14 cellular contexts compared by ENCODE assay signal in genomic region chr17:40530531-40530987, GRCh38. TPM values are rescaled to one million over a fixed set of nuclear protein-coding genes. Genes with fewer than 3 reads are reported as not detected.
DNase-seq lines count a peak whose midpoint lies in the region; ATAC-seq, FAIRE-seq and TF ChIP-seq lines count a peak whose summit lies in the region.
"Had no signal": no experiment of that assay in that cellular context is flagged by ENCODE, and none has a peak within 500 bp of the region (broad histone marks: within the 10 kb centered on the region; RNA-seq: fewer than 3 reads in every experiment).

No MANE protein-coding gene starts in this region.

- intact Hi-C loops in IMR-90 (cut with micrococcal nuclease), result loop anchor here (5.0 kb wide), 1 partner anchor 228 kb away; no protein-coding TSS in a partner anchor

- no TSS peak for BruUV-seq in IMR-90 (replicated peaks; lab: Mats Ljungman, UMichigan)

- TF ChIP-seq RAD21 in IMR-90 (IDR thresholded peaks at IDR 0.05; ENCODE audit: low read length), result no peak

- no peak for TF ChIP-seq POLR2A in IMR-90 (IDR thresholded peaks at IDR 0.05; ENCODE audit: low read depth, low read length)

- peaks cover 27 to 52% (median 45%) of the 10 kb centered on the region in 10 experiments for H3K4me1 ChIP-seq in BLaER1 treated with 17β-estradiol and CSF1 and Interleukin-3, amounts not matched to agents 10 nM and 100 nM
- H3K4me1 ChIP-seq in IMR-90 (ENCODE audit: control insufficient read depth, insufficient read depth, low read length) (peaks cover 31% of the 10 kb centered on the region), osteoblast (ENCODE audit: insufficient read depth, low read length) (peaks cover 40% of the 10 kb centered on the region)

- no peak for FAIRE-seq in HTR-8/SVneo (lab: Jason Lieb, UNC)
- FAIRE-seq: endothelial cell of umbilical vein had no signal

- H2AK5ac ChIP-seq in IMR-90 (ENCODE audit: low read depth, low read length), result peak overlapping the region; percentile 92

- H2BK20ac ChIP-seq in IMR-90 (ENCODE audit: low read depth, low read length), result peak overlapping the region; percentile 69

- H3K56ac ChIP-seq in IMR-90 (ENCODE audit: extremely low read depth, insufficient read depth, low read length), result no peak overlapping the region

- peaks cover 13% of the 10 kb centered on the region for H3K9me1 ChIP-seq in IMR-90 (ENCODE audit: insufficient read depth, low read length)

- peaks cover 0 to 13% (median 4%) of the 10 kb centered on the region in 11 experiments; a peak in 12 of 22 replicates for H3K36me3 ChIP-seq in BLaER1 treated with 17β-estradiol and CSF1 and Interleukin-3, amounts not matched to agents 10 nM and 100 nM
- H3K36me3 ChIP-seq in IMR-90 (ENCODE audit: control insufficient read depth, insufficient read depth, low read length) (no peaks in the 10 kb centered on the region), osteoblast (ENCODE audit: insufficient read depth, low read length) (no peaks in the 10 kb centered on the region)
- H3K36me3 ChIP-seq: lower lobe of right lung, MG63, ovary had no signal

- peak overlapping the region; percentile 49 for H4K5ac ChIP-seq in IMR-90 (ENCODE audit: low read depth, low read length)

- in situ Hi-C loops in IMR-90 (cut with MboI; ENCODE audit: low sequenced_read_pairs), result loop anchor here (5.0 kb wide), 2 partner anchors 88 to 168 kb away; partner anchors contain the start of genes GJD3 and IGFBP4

- 0 out of 4 replicates have a peak, but pooled peaks cover 0 to 12% of the 10 kb centered on the region in 2 experiments for H3K79me1 ChIP-seq in IMR-90 (ENCODE audit: low read depth in 1 of 2, low read length in 2 of 2)

- H3K14ac ChIP-seq in IMR-90 (replicated peaks; ENCODE audit: low read depth, low read length), result peak overlapping the region; percentile 3; the same call in 1 of the 2 replicates

- TF ChIP-seq CTCF in IMR-90 (conservative IDR thresholded peaks at IDR 0.05; ENCODE audit: low read depth, low read length), result no peak
- no peak for TF ChIP-seq CTCF in osteoblast (IDR thresholded peaks at IDR 0.05; ENCODE audit: extremely low read depth, low read depth, low read length)

- ATAC-seq in IMR-90 (ENCODE audit: low read depth) (no peak), HG03196 (IDR thresholded peaks at IDR 0.05; ENCODE audit: unreplicated experiment) (no peak)
- ATAC-seq in activated naive CD8-positive, alpha-beta T cell treated with anti-CD3 and anti-CD28 coated beads, Interleukin-2, amount 10 ng/mL, durations not matched to agents 7 days and 5 days (ENCODE audit: low read depth), result no peak
- ATAC-seq: lower lobe of right lung had no signal

- H3K27ac Mint-ChIP-seq in activated naive CD8-positive, alpha-beta T cell treated with anti-CD3 and anti-CD28 coated beads, Interleukin-2, amount 10 ng/mL, durations not matched to agents 7 days and 5 days, result peak overlapping the region; percentile 76

- POLR2A ChIA-PET in IMR-90 (lab: Charles Lee; ENCODE audit: unreplicated experiment), result no interaction called here
- POLR2A ChIA-PET in activated naive CD8-positive, alpha-beta T cell treated with anti-CD3 and anti-CD28 coated beads, Interleukin-2, amount 10 ng/mL, durations not matched to agents 7 days and 5 days (lab: Charles Lee), result interaction anchor here (1.1 to 28.0 kb wide), 4 partner anchors 13 to 168 kb away, joined by 3 to 579 read pairs (median 32); partner anchors contain the start of genes CCR7 and TOP2A

- peak overlapping the region in 2 of 11 experiments; percentile 27 to 40; a peak in 4 of 22 replicates for H3K27ac ChIP-seq in BLaER1 treated with 17β-estradiol and CSF1 and Interleukin-3, amounts not matched to agents 10 nM and 100 nM
- H3K27ac ChIP-seq in IMR-90 (ENCODE audit: insufficient read depth, low read length), result no peak overlapping the region
- peak overlapping the region; percentile 8 for H3K27ac ChIP-seq in osteoblast (ENCODE audit: low read depth, low read length)
- H3K27ac ChIP-seq: lower lobe of right lung, ovary had no signal

- H3K27me3 Mint-ChIP-seq in activated naive CD8-positive, alpha-beta T cell treated with anti-CD3 and anti-CD28 coated beads, Interleukin-2, amount 10 ng/mL, durations not matched to agents 7 days and 5 days, result no peaks in the 10 kb centered on the region

- no peaks in the 10 kb centered on the region for H3K27me3 ChIP-seq in BLaER1 treated with 17β-estradiol and CSF1 and Interleukin-3, amounts not matched to agents 10 nM and 100 nM
- no peaks in the 10 kb centered on the region for H3K27me3 ChIP-seq in IMR-90 (ENCODE audit: control insufficient read depth, insufficient read depth, low read length)
- H3K27me3 ChIP-seq in osteoblast (ENCODE audit: insufficient read depth, low read length), result no peaks in the 10 kb centered on the region
- H3K27me3 ChIP-seq: MG63, ovary had no signal

- peak overlapping the region; percentile 34 for H2BK5ac ChIP-seq in IMR-90 (ENCODE audit: low read depth, low read length, poor library complexity, severe bottlenecking)

- peak overlapping the region; percentile 65; the same call in 1 of the 2 replicates for H3K4ac ChIP-seq in IMR-90 (ENCODE audit: low read depth, low read length)

- no peak overlapping the region for H2AK9ac ChIP-seq in IMR-90 (replicated peaks; ENCODE audit: low read depth, low read length, poor library complexity)

- no peaks in the 10 kb centered on the region for H3K9me3 Mint-ChIP-seq in activated naive CD8-positive, alpha-beta T cell treated with anti-CD3 and anti-CD28 coated beads, Interleukin-2, amount 10 ng/mL, durations not matched to agents 7 days and 5 days

- peaks cover 19% of the 10 kb centered on the region for H3K36me3 Mint-ChIP-seq in activated naive CD8-positive, alpha-beta T cell treated with anti-CD3 and anti-CD28 coated beads, Interleukin-2, amount 10 ng/mL, durations not matched to agents 7 days and 5 days

- peak overlapping the region; percentile 41 for H2BK120ac ChIP-seq in IMR-90 (ENCODE audit: low read depth, low read length)

- no peak overlapping the region for H3K23ac ChIP-seq in IMR-90 (ENCODE audit: low read depth, low read length)

- H3K9me3 ChIP-seq in BLaER1 treated with 17β-estradiol and CSF1 and Interleukin-3, amounts not matched to agents 10 nM and 100 nM (replicated peaks in 1 of 11), result peaks cover 1 to 6% (median 4%) of the 10 kb centered on the region in 11 experiments; a peak in 18 of 22 replicates
- H3K9me3 ChIP-seq in IMR-90 (ENCODE audit: control insufficient read depth, insufficient read depth, low read length) (no peaks in the 10 kb centered on the region), osteoblast (ENCODE audit: low read depth, low read length) (no peaks in the 10 kb centered on the region)
- H3K9me3 ChIP-seq: lower lobe of right lung, ovary had no signal

- no peaks in the 10 kb centered on the region for H3K79me2 ChIP-seq in osteoblast (ENCODE audit: insufficient read depth, low read length)

- CTCF ChIA-PET in IMR-90 (lab: Yijun Ruan, JAX), result interaction anchor here (4.8 kb wide), 1 partner anchor 29 kb away, joined by 43 read pairs; no protein-coding TSS in a partner anchor

- WGBS in IMR-90 (ENCODE audit: extremely low coverage in 2 of 2, insufficient read length in 1 of 2), 2 experiments, result 83% methylated on average over 1 of the region's 5 CpGs; no CpG with 5 or more reads in 1 of the 2 experiments

- H3K4me3 Mint-ChIP-seq in activated naive CD8-positive, alpha-beta T cell treated with anti-CD3 and anti-CD28 coated beads, Interleukin-2, amount 10 ng/mL, durations not matched to agents 7 days and 5 days, result peak overlapping the region; percentile 37

- H2BK15ac ChIP-seq in IMR-90 (ENCODE audit: low read depth, low read length), result peak overlapping the region; percentile 72; the same call in 2 of the 3 replicates

- no peak overlapping the region; a peak in 1 of 4 replicates for H4K8ac ChIP-seq in IMR-90 (ENCODE audit: low read depth in 2 of 2, low read length in 2 of 2)

- dilution Hi-C loops in IMR-90 (cut with HindIII; ENCODE audit: low sequenced_read_pairs, unreplicated experiment), result no loop called here

- no peaks in the 10 kb centered on the region for H4K20me1 ChIP-seq in BLaER1 treated with 17β-estradiol and CSF1 and Interleukin-3, amounts not matched to agents 10 nM and 100 nM
- H4K20me1 ChIP-seq in IMR-90 (ENCODE audit: insufficient read depth, low read length), result no peaks in the 10 kb centered on the region
- no peaks in the 10 kb centered on the region for H4K20me1 ChIP-seq in osteoblast (ENCODE audit: insufficient read depth, low read length)

- peaks cover 51% of the 10 kb centered on the region for H3K4me1 Mint-ChIP-seq in activated naive CD8-positive, alpha-beta T cell treated with anti-CD3 and anti-CD28 coated beads, Interleukin-2, amount 10 ng/mL, durations not matched to agents 7 days and 5 days

- no peak overlapping the region for H3K4me3 ChIP-seq in BLaER1 treated with 17β-estradiol and CSF1 and Interleukin-3, amounts not matched to agents 10 nM and 100 nM
- H3K4me3 ChIP-seq in IMR-90 (ENCODE audit: insufficient read depth, low read depth, low read length), result no peak overlapping the region
- H3K4me3 ChIP-seq in osteoblast (ENCODE audit: insufficient read depth, low read length), result no peak overlapping the region
- H3K4me3 ChIP-seq: lower lobe of right lung, MG63, ovary had no signal

- H3K9ac ChIP-seq in BLaER1 treated with 17β-estradiol and CSF1 and Interleukin-3, amounts not matched to agents 10 nM and 100 nM, result peak overlapping the region in 1 of 11 experiments; percentile 14; a peak in 1 of 22 replicates
- no peak overlapping the region for H3K9ac ChIP-seq in IMR-90 (ENCODE audit: low read depth, low read length)

- peak overlapping the region; percentile 65 for H3K18ac ChIP-seq in IMR-90 (ENCODE audit: low read depth, low read length)

- peak overlapping the region; percentile 58; the same call in 1 of the 2 replicates for H4K91ac ChIP-seq in IMR-90 (ENCODE audit: insufficient read depth, low read depth, low read length)

- no peak for DNase-seq in IMR-90
- DNase-seq in activated naive CD8-positive, alpha-beta T cell treated with anti-CD3 and anti-CD28 coated beads, Interleukin-2, amount 10 ng/mL, durations not matched to agents 7 days and 5 days, result peak; percentile 33
- DNase-seq in osteoblast (ENCODE audit: insufficient read length, low spot score, missing footprints), result no peak
- no peak for DNase-seq in stimulated activated CD4-positive, alpha-beta T cell treated with anti-CD3 and anti-CD28 coated beads, Interleukin-4, amount 100 ng/mL, for 1 hour
- no peak for DNase-seq in AG20443 (ENCODE audit: low spot score)
- no peak for DNase-seq in HTR-8/SVneo (ENCODE audit: insufficient read length, low spot score)
- DNase-seq: Caco-2, lower lobe of right lung, MG63, NCI-H2171 had no signal

- H3K4me2 ChIP-seq in BLaER1 treated with 17β-estradiol and CSF1 and Interleukin-3, amounts not matched to agents 10 nM and 100 nM, result peak overlapping the region in 8 of 11 experiments; percentile 5 to 51 (median 26); a peak in 11 of 22 replicates
- H3K4me2 ChIP-seq in IMR-90 (ENCODE audit: low read depth, low read length) (no peak overlapping the region), osteoblast (ENCODE audit: insufficient read depth, low read length) (no peak overlapping the region)

- H2AFZ ChIP-seq in IMR-90 (replicated peaks; ENCODE audit: low read length, poor library complexity) (no peak overlapping the region), osteoblast (ENCODE audit: low read length) (no peak overlapping the region)

RNA-seq across cellular contexts. Expression of gene TNS4, which starts 29.1 kb away (rescaled TPM):
- total RNA-seq in IMR-90 (2012; rRNA removed), result 0.28 TPM in 1 of 2 replicates, not detected in the other
- polyA plus RNA-seq in IMR-90 (2012; rRNA removed), result 0.07 TPM in 1 of 2 replicates, not detected in the other
- 0.07 and 0.08 TPM in 2 replicates for polyA plus RNA-seq in IMR-90 (2012; cell fraction: cytosol; rRNA removed)
- 0.33 and 0.57 TPM in 2 replicates for polyA plus RNA-seq in IMR-90 (2012; cell fraction: nucleus; rRNA removed; ENCODE audit: low replicate concordance)
- 1 to 10 TPM; 9.0 to 9.7 TPM for total RNA-seq in activated naive CD8-positive, alpha-beta T cell treated with anti-CD3 and anti-CD28 coated beads, Interleukin-2, amount 10 ng/mL, durations not matched to agents 7 days and 5 days
- under 0.01 and 0.29 TPM in 2 replicates for total RNA-seq in osteoblast
- total RNA-seq: Caco-2, endothelial cell of umbilical vein had no signal
- polyA plus RNA-seq: endothelial cell of umbilical vein had no signal

RNA-seq across cellular contexts. Expression of gene CCR7, which starts 34.7 kb away (rescaled TPM):
- total RNA-seq in IMR-90 (2012; rRNA removed) (0.28 and 0.36 TPM in 2 replicates), osteoblast (not detected in 2 replicates)
- polyA plus RNA-seq in IMR-90 (2012; rRNA removed), result 0.14 and 0.22 TPM in 2 replicates
- polyA plus RNA-seq in IMR-90 (2012; cell fraction: cytosol; rRNA removed), result 0.16 TPM in 1 of 2 replicates, not detected in the other
- polyA plus RNA-seq in IMR-90 (2012; cell fraction: nucleus; rRNA removed; ENCODE audit: low replicate concordance), result 0.23 and 0.39 TPM in 2 replicates
- 100 to 1,000 TPM; 231 to 238 TPM for total RNA-seq in activated naive CD8-positive, alpha-beta T cell treated with anti-CD3 and anti-CD28 coated beads, Interleukin-2, amount 10 ng/mL, durations not matched to agents 7 days and 5 days
- total RNA-seq: Caco-2, endothelial cell of umbilical vein had no signal

Comparison
In these comparisons a context has a peak if more than half of its experiments do, and no peak if none do; other contexts are left out.
1. H3K4me2 ChIP-seq: peak in BLaER1 treated with 17β-estradiol and CSF1 and Interleukin-3, amounts not matched to agents 10 nM and 100 nM (8 of 11); none in IMR-90 (single experiment) and osteoblast (single experiment).
2. RNA of gene CCR7, which starts 34.7 kb away (total RNA-seq): 231 to 238 TPM in activated naive CD8-positive, alpha-beta T cell treated with anti-CD3 and anti-CD28 coated beads, Interleukin-2, amount 10 ng/mL, durations not matched to agents 7 days and 5 days; 0.28 to 0.36 TPM in IMR-90 and not detected in osteoblast; every median in the first group is over 100 times any median in the second.